Comparison of ENCODE assay signal across 8 cellular contexts in genomic region chr11:45332486-45332934, GRCh38. TPM values are rescaled to one million over a fixed set of nuclear protein-coding genes. Genes with fewer than 3 reads are reported as not detected.
A peak's percentile ranks its signal among the peaks of the same experiment; 100 is the strongest.
DNase-seq lines count a peak whose midpoint lies in the region; ATAC-seq and TF ChIP-seq lines count a peak whose summit lies in the region.

No MANE protein-coding gene starts in this region.

- H3K9me3 ChIP-seq in T-helper 17 cell (ENCODE audit: control insufficient read depth, low read length, poor library complexity, severe bottlenecking) (no peaks in the 10 kb centered on the region), colonic mucosa (no peaks in the 10 kb centered on the region), stomach smooth muscle (ENCODE audit: control insufficient read depth in 2 of 2, low read length in 2 of 2) (no peaks in the 10 kb centered on the region)

- no peak overlapping the region for H3K9ac ChIP-seq in colonic mucosa (ENCODE audit: low read depth in 2 of 2, low read length in 2 of 2)
- H3K9ac ChIP-seq in stomach smooth muscle (ENCODE audit: low read length in 2 of 2), result peak overlapping the region in 1 of 2 donors; percentile 25

- H3K27me3 ChIP-seq in colonic mucosa (no peaks in the 10 kb centered on the region), stomach smooth muscle (ENCODE audit: control insufficient read depth in 1 of 2, insufficient read depth in 2 of 2, low read length in 2 of 2) (peaks cover 0 to 4% of the 10 kb centered on the region in 2 donors)

- H3K27me3 Mint-ChIP-seq in T-helper 17 cell, result peaks cover 45% of the 10 kb centered on the region

- no peak overlapping the region for H3K4me3 Mint-ChIP-seq in T-helper 17 cell

- H3K27ac Mint-ChIP-seq in T-helper 17 cell, result no peak overlapping the region

- TF ChIP-seq CTCF in colonic mucosa (IDR thresholded peaks at IDR 0.05), result peak; percentile 82

- ATAC-seq in T-helper 17 cell, result peak; percentile 65

- H3K4me1 Mint-ChIP-seq in T-helper 17 cell, result peaks cover 4% of the 10 kb centered on the region

- intact Hi-C loops in colonic mucosa (cut with DNase I), result loop anchor here (5.0 to 10.0 kb wide), 2 partner anchors 78 to 405 kb away; no protein-coding TSS in a partner anchor

- no peak overlapping the region for H3K27ac ChIP-seq in colonic mucosa
- H3K27ac ChIP-seq in stomach smooth muscle (ENCODE audit: low read length), result peak overlapping the region; percentile 6

- H3K4me1 ChIP-seq in colonic mucosa (no peaks in the 10 kb centered on the region), stomach smooth muscle (ENCODE audit: control insufficient read depth, insufficient read depth, low read length) (peaks cover 7% of the 10 kb centered on the region)

- DNase-seq in DMS 273 (lab: John Stamatoyannopoulos, UW; ENCODE audit: unreplicated experiment) (peak; percentile 59), DMS 273 treated with DMSO at 0.1 percent for 48 hours (lab: John Stamatoyannopoulos, UW) (no peak), LoVo (ENCODE audit: low spot score) (peak; percentile 36), T-helper 17 cell (peak in 1 of 3 donors; percentile 13), colonic mucosa (peak; percentile 38), lung microvascular endothelial cell (ENCODE audit: low read depth in 2 of 2) (peak; percentile 45 to 69), DMS53 (lab: John Stamatoyannopoulos, UW) (no peak)

- H3K36me3 Mint-ChIP-seq in T-helper 17 cell (ENCODE audit: low read depth), result peaks cover 3% of the 10 kb centered on the region

- H3K4me3 ChIP-seq in colonic mucosa, result no peak overlapping the region
- peak overlapping the region; percentile 25 to 59 for H3K4me3 ChIP-seq in stomach smooth muscle (ENCODE audit: low read length in 2 of 2)

- H3K36me3 ChIP-seq in colonic mucosa (no peaks in the 10 kb centered on the region), stomach smooth muscle (ENCODE audit: control insufficient read depth in 2 of 2, insufficient read depth in 2 of 2, low read length in 2 of 2) (no peaks in the 10 kb centered on the region)

RNA-seq across cellular contexts. Expression of gene SYT13, which starts 46.4 kb away (rescaled TPM):
- under 1 TPM in 1 of 2 donors, not detected in 1; 0.89 TPM for total RNA-seq in T-helper 17 cell
- total RNA-seq in colonic mucosa, result 10 to 100 TPM; 23.4 to 31.5 TPM
- under 0.01 TPM in 2 replicates for total RNA-seq in lung microvascular endothelial cell

Comparison
In these comparisons a context has a peak if more than half of its experiments do, and no peak if none do; other contexts are left out.
1. DNase-seq: peak in DMS 273 (single experiment), LoVo (single experiment), colonic mucosa (single experiment) and lung microvascular endothelial cell (2 of 2); none in DMS 273 treated with DMSO at 0.1 percent for 48 hours (single experiment) and DMS53 (single experiment).
2. RNA of gene SYT13, which starts 46.4 kb away (total RNA-seq): 23.4 to 31.5 TPM in colonic mucosa; 0.89 TPM in T-helper 17 cell and under 0.01 TPM in lung microvascular endothelial cell; every median in the first group is over 10 times any median in the second.